ENCODE assay signal across 20 cellular contexts in the genomic region with DNA sequence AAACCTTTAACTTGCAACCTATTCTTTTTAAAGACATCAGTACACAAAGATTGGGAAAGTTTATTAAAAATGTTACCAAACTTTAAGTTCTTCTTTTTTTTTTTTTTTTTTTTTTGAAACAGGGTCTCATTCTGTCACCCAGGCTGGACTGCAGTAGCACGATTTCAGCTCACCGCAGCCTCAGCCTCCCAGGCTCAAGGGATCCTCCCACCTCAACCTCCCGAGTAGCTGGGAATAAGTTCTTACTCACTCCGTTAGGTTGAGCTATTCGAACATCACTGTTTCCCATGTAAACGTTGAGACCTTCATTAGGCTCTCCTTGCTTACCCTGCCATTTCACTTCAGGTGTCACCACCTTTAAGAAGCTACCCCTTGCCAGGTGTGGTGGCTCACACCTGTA. TPM values are rescaled to one million over a fixed set of nuclear protein-coding genes. Genes with fewer than 3 reads are reported as not detected.
DNase-seq lines count a peak whose midpoint lies in the region; ATAC-seq and TF ChIP-seq lines count a peak whose summit lies in the region.
"Had no signal": no experiment of that assay in that cellular context is flagged by ENCODE, and none has a peak within 500 bp of the region (broad histone marks: within the 10 kb centered on the region; RNA-seq: fewer than 3 reads in every experiment).

No MANE protein-coding gene starts in this region.

- H3K4me1 ChIP-seq in SK-N-SH (ENCODE audit: control insufficient read depth in 1 of 2, insufficient read depth in 2 of 2, low read depth in 1 of 2, low read length in 1 of 2) (peaks cover 6 to 13% of the 10 kb centered on the region in 2 experiments; a peak in 2 of 4 replicates), PC-9 (replicated peaks; ENCODE audit: insufficient read depth) (peaks cover 87% of the 10 kb centered on the region), esophagus squamous epithelium (peaks cover 35 to 95% (median 66%) of the 10 kb centered on the region in 3 donors), thymus (ENCODE audit: control insufficient read depth, insufficient read depth, low read length) (peaks cover 18% of the 10 kb centered on the region), neuronal stem cell (ENCODE audit: control insufficient read depth in 2 of 2, insufficient read depth in 1 of 2, low read depth in 1 of 2, low read length in 2 of 2) (peaks cover 2% of the 10 kb centered on the region in 2 donors)
- H3K4me1 ChIP-seq: prostate gland had no signal

- no peak overlapping the region for H2BK120ac ChIP-seq in neuronal stem cell (ENCODE audit: low read depth, low read length)

- H2BK15ac ChIP-seq in neuronal stem cell (ENCODE audit: low read length): no peak overlapping the region

- H3K4me3 ChIP-seq in SK-N-SH (ENCODE audit: low read depth in 2 of 2, low read length in 1 of 2) (no peak overlapping the region), PC-9 (peak overlapping the region; percentile 97; the same call in 1 of the 2 replicates), esophagus squamous epithelium (no peak overlapping the region), thymus (ENCODE audit: low read length) (no peak overlapping the region), neuronal stem cell (ENCODE audit: low read length in 2 of 2) (no peak overlapping the region)
- H3K4me3 ChIP-seq: BLaER1, prostate gland had no signal

- no peak overlapping the region for H3K14ac ChIP-seq in neuronal stem cell (ENCODE audit: low read length)

- no TSS peak for BruUV-seq in PC-9 (replicated peaks; lab: Mats Ljungman, UMichigan)

- ATAC-seq in SK-N-SH treated with all-trans-retinoic acid at 6 μM for 48 hours: no peak

- no peaks in the 10 kb centered on the region for H4K20me1 ChIP-seq in SK-N-SH (ENCODE audit: insufficient read depth)
- no peaks in the 10 kb centered on the region for H4K20me1 ChIP-seq in PC-9 (ENCODE audit: insufficient read depth)
- H4K20me1 ChIP-seq: BLaER1 had no signal

- H3K4ac ChIP-seq in neuronal stem cell (ENCODE audit: low read length): no peak overlapping the region

- no peaks in the 10 kb centered on the region for H3K9me2 ChIP-seq in SK-N-SH
- no peaks in the 10 kb centered on the region for H3K9me2 ChIP-seq in PC-9 (ENCODE audit: insufficient read depth)

- no peak for TF ChIP-seq RAD21 in SK-N-SH (IDR thresholded peaks at IDR 0.05; ENCODE audit: low read length)

- H3K9me3 ChIP-seq in SK-N-SH (no peaks in the 10 kb centered on the region), PC-9 (ENCODE audit: insufficient read depth, low read depth) (no peaks in the 10 kb centered on the region; the same call in 1 of the 2 replicates), esophagus squamous epithelium (no peaks in the 10 kb centered on the region), thymus (ENCODE audit: control insufficient read depth) (no peaks in the 10 kb centered on the region), neuronal stem cell (replicated peaks in 1 of 2; ENCODE audit: control insufficient read depth in 2 of 2, insufficient read depth in 1 of 2, low read depth in 1 of 2, low read length in 2 of 2) (no peaks in the 10 kb centered on the region)
- H3K9me3 ChIP-seq: prostate gland had no signal

- H2AFZ ChIP-seq in SK-N-SH (ENCODE audit: low read depth): no peak overlapping the region
- H2AFZ ChIP-seq in PC-9: no peak overlapping the region
- H2AFZ ChIP-seq in neuronal stem cell (ENCODE audit: low read length): no peak overlapping the region

- H2BK5ac ChIP-seq in neuronal stem cell (ENCODE audit: low read length): no peak overlapping the region

- H3K79me1 ChIP-seq in neuronal stem cell (ENCODE audit: low read depth, low read length): no peaks in the 10 kb centered on the region

- H3K9ac ChIP-seq in SK-N-SH (no peak overlapping the region), neuronal stem cell (ENCODE audit: low read depth, low read length, poor library complexity) (no peak overlapping the region)
- H3K9ac ChIP-seq: BLaER1 had no signal

- DNase-seq in SK-N-SH: no peak
- no peak for DNase-seq in PC-9
- no peak for DNase-seq in esophagus squamous epithelium (lab: John Stamatoyannopoulos, UW)
- no peak for DNase-seq in neuronal stem cell (ENCODE audit: low spot score)
- no peak for DNase-seq in NCI-H748 treated with DMSO at 0.1 percent for 48 hours (lab: John Stamatoyannopoulos, UW)
- DNase-seq in HuH-7 (ENCODE audit: low spot score): no peak
- DNase-seq: 8988T; activated CD4-positive, CD25-positive, alpha-beta regulatory T cell treated with anti-CD3 and anti-CD28 coated beads, Interleukin-2, amount 50 U/mL, for 72 hours; activated CD8-positive, alpha-beta memory T cell treated with anti-CD3 and anti-CD28 coated beads, Interleukin-2, amount 50 U/mL, for 48 hours; anterior cingulate cortex; NCI-H2029 treated with DMSO at 0.1 percent for 48 hours; NCI-H526; small intestine; stimulated activated CD4-positive, alpha-beta T cell treated with anti-CD3 and anti-CD28 coated beads, Interleukin-4, amount 100 ng/mL, for 24 hours; substantia nigra; T-helper 9 cell had no signal

- no peak overlapping the region for H3K18ac ChIP-seq in neuronal stem cell (ENCODE audit: low read length)

- no peak overlapping the region for H2AK5ac ChIP-seq in neuronal stem cell (ENCODE audit: low read depth, low read length)

- intact Hi-C loops in PC-9 (cut with micrococcal nuclease; ENCODE audit: unreplicated experiment): no loop called here
- intact Hi-C loops in esophagus squamous epithelium (cut with DNase I): no loop called here

- peak overlapping the region; percentile 35; the same call in 1 of the 2 replicates for H3K4me2 ChIP-seq in SK-N-SH
- peak overlapping the region; percentile 91 for H3K4me2 ChIP-seq in PC-9
- H3K4me2 ChIP-seq in neuronal stem cell (ENCODE audit: insufficient read depth, low read length, poor library complexity, severe bottlenecking): no peak overlapping the region

- H3F3A ChIP-seq in SK-N-SH (replicated peaks; ENCODE audit: insufficient read depth): peaks cover 21% of the 10 kb centered on the region
- peaks cover 52% of the 10 kb centered on the region for H3F3A ChIP-seq in PC-9 (ENCODE audit: insufficient read depth, low read depth)

- POLR2A ChIA-PET in SK-N-SH (lab: Yijun Ruan, JAX) (no interaction called here), PC-9 (lab: Charles Lee; ENCODE audit: unreplicated experiment) (interaction anchor here (0.6 kb wide), 1 partner anchor 719 kb away, joined by 4 read pairs; no protein-coding TSS in a partner anchor)

- no peak for TF ChIP-seq CTCF in SK-N-SH (IDR thresholded peaks at IDR 0.05)
- no peak for TF ChIP-seq CTCF in PC-9 (conservative IDR thresholded peaks at IDR 0.05)
- TF ChIP-seq CTCF in esophagus squamous epithelium (IDR thresholded peaks at IDR 0.05): no peak

- no peaks in the 10 kb centered on the region for H3K27me3 ChIP-seq in SK-N-SH (ENCODE audit: insufficient read depth)
- H3K27me3 ChIP-seq in PC-9 (ENCODE audit: insufficient read depth, low read depth): no peaks in the 10 kb centered on the region
- no peaks in the 10 kb centered on the region for H3K27me3 ChIP-seq in esophagus squamous epithelium
- H3K27me3 ChIP-seq in thymus (ENCODE audit: control insufficient read depth, insufficient read depth): no peaks in the 10 kb centered on the region
- peaks cover 3 to 52% (median 14%) of the 10 kb centered on the region in 3 experiments for H3K27me3 ChIP-seq in neuronal stem cell (ENCODE audit: control insufficient read depth in 3 of 3, insufficient read depth in 3 of 3, low read depth in 1 of 3, low read length in 3 of 3)
- H3K27me3 ChIP-seq: BLaER1 had no signal

- peaks cover 80% of the 10 kb centered on the region for H3K79me2 ChIP-seq in SK-N-SH (ENCODE audit: insufficient read depth)
- H3K79me2 ChIP-seq in PC-9 (ENCODE audit: low read depth): peaks cover 91% of the 10 kb centered on the region

- H3K27ac ChIP-seq in SK-N-SH (ENCODE audit: low read depth in 2 of 2, low read length in 1 of 2): peak overlapping the region in 1 of 2 experiments; percentile 73; a peak in 1 of 4 replicates
- peak overlapping the region; percentile 87 for H3K27ac ChIP-seq in PC-9
- H3K27ac ChIP-seq in esophagus squamous epithelium: peak overlapping the region; percentile 35 to 76 (median 60)
- peak overlapping the region; percentile 12 for H3K27ac ChIP-seq in thymus (ENCODE audit: low read depth)
- H3K27ac ChIP-seq in neuronal stem cell (replicated peaks; ENCODE audit: low read length): no peak overlapping the region
- H3K27ac ChIP-seq: prostate gland had no signal

- H4K8ac ChIP-seq in neuronal stem cell (ENCODE audit: low read depth, low read length): no peak overlapping the region

- CTCF ChIA-PET in SK-N-SH (lab: Yijun Ruan, JAX) (interaction anchor here (0.6 to 11.4 kb wide), 2 partner anchors 143 to 184 kb away, joined by 6 to 214 read pairs; no protein-coding TSS in a partner anchor), PC-9 (lab: Charles Lee) (interaction anchor here (0.6 kb wide), 1 partner anchor 129 kb away, joined by 3 read pairs; no protein-coding TSS in a partner anchor)

- TF ChIP-seq POLR2A in esophagus squamous epithelium (IDR thresholded peaks at IDR 0.05): no peak

- WGBS in SK-N-SH (ENCODE audit: low lambda C conversion rate): 98% methylated on average over 6 of the region's 6 CpGs
- 86 to 89% methylated on average over 6 of the region's 6 CpGs for WGBS in esophagus squamous epithelium, 2 donors
- WGBS in thymus: 96% methylated on average over 6 of the region's 6 CpGs
- no CpG with 5 or more reads among the region's 6 CpGs for WGBS in neuronal stem cell (ENCODE audit: extremely low coverage in 2 of 2, insufficient read length in 2 of 2, insufficient replicate concordance in 1 of 2), 2 donors

- no peak overlapping the region for H3K23ac ChIP-seq in neuronal stem cell (ENCODE audit: low read depth, low read length, poor library complexity)

- H3K36me3 ChIP-seq in SK-N-SH (replicated peaks in 1 of 2; ENCODE audit: control insufficient read depth in 1 of 2, insufficient read depth in 2 of 2, low read length in 1 of 2) (no peaks in the 10 kb centered on the region), PC-9 (ENCODE audit: low read depth) (peaks cover 28% of the 10 kb centered on the region; the same call in 1 of the 2 replicates), esophagus squamous epithelium (no peaks in the 10 kb centered on the region), thymus (ENCODE audit: control insufficient read depth, insufficient read depth) (no peaks in the 10 kb centered on the region), neuronal stem cell (replicated peaks in 1 of 2; ENCODE audit: control insufficient read depth in 2 of 2, insufficient read depth in 2 of 2, low read length in 2 of 2) (no peaks in the 10 kb centered on the region)
- H3K36me3 ChIP-seq: prostate gland had no signal

- no peak for TF ChIP-seq EP300 in SK-N-SH (IDR thresholded peaks at IDR 0.05; ENCODE audit: borderline replicate concordance in 1 of 2, low read depth in 1 of 2, low read length in 1 of 2)

- H4K91ac ChIP-seq in neuronal stem cell (ENCODE audit: low read depth, low read length, poor library complexity): no peak overlapping the region

- no peak overlapping the region for H2BK12ac ChIP-seq in neuronal stem cell (ENCODE audit: low read length)

RNA-seq across cellular contexts. Expression of a gene that starts 5.6 kb away (rescaled TPM):
- polyA plus RNA-seq in SK-N-SH (2012; rRNA removed) (1.4 TPM in 2 replicates), thymus (23.0 TPM)
- 1.7 and 1.8 TPM in 2 replicates for polyA plus RNA-seq in SK-N-SH (2012; cell fraction: cytosol; rRNA removed)
- polyA plus RNA-seq in SK-N-SH (2012; cell fraction: nucleus; rRNA removed): 1.1 and 1.9 TPM in 2 replicates
- total RNA-seq in PC-9 (2021) (10.4 and 10.9 TPM in 2 replicates), esophagus squamous epithelium (10 to 100 TPM in 3 of 4 donors, 1 to 10 TPM in 1; 9.2 to 22.9 (median 20.9) TPM)
- polyA plus RNA-seq in neuronal stem cell (2013, experiment 1 of 2): 0.06 TPM
- 0.04 TPM for polyA plus RNA-seq in neuronal stem cell (2013, experiment 2 of 2)

RNA-seq across cellular contexts. Expression of a gene that starts 35.7 kb away (rescaled TPM):
- polyA plus RNA-seq in SK-N-SH (2012; rRNA removed) (10.8 and 13.1 TPM in 2 replicates), thymus (8.4 TPM)
- polyA plus RNA-seq in SK-N-SH (2012; cell fraction: cytosol; rRNA removed): 14.9 and 15.5 TPM in 2 replicates
- polyA plus RNA-seq in SK-N-SH (2012; cell fraction: nucleus; rRNA removed): 4.2 and 5.7 TPM in 2 replicates
- total RNA-seq in PC-9 (2021) (5.6 and 11.5 TPM in 2 replicates), esophagus squamous epithelium (10 to 100 TPM in 3 of 4 donors, 1 to 10 TPM in 1; 5.4 to 14.2 (median 11.8) TPM)
- polyA plus RNA-seq in neuronal stem cell (2013, experiment 1 of 2): 5.1 TPM
- 5.2 TPM for polyA plus RNA-seq in neuronal stem cell (2013, experiment 2 of 2)
